Comparison of ENCODE assay signal across 8 cellular contexts in the genomic region with DNA sequence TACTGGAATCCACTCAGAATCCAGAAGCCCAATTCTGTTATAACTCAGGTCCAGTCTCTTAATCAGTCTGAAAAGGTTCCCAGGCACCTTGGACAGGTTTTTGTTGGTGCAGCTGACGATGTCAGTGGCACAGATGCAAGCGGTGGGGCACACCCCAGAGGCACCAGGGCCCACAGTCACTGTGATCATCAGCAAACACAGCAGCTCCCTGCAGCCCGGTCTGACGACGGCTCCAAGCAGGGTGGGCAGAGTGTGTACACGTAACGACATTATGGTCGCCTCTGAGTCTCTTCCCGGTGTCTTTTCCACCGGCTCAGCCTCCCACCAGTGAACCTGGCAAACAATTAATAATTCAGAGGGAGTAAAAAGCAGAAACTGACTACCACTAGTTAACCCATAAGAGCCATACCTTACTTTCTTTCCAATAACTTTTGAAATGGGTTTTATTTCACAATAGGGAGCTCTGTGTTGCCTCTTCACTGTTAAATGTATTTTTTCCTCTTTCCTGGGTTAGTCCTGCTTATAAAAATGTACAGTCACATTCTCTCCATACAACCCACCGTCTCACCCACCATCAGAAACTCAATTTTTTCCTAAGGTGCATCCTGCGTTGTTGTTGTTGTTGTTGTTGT. TPM values are rescaled to one million over a fixed set of nuclear protein-coding genes. Genes with fewer than 3 reads are reported as not detected.
DNase-seq lines count a peak whose midpoint lies in the region; ATAC-seq, FAIRE-seq and TF ChIP-seq lines count a peak whose summit lies in the region.

No MANE protein-coding gene starts in this region.

- DNase-seq in A549 (ENCODE audit: low read depth in 1 of 2, low spot score in 1 of 2) (peak; percentile 57 to 86), epithelial cell of proximal tubule (ENCODE audit: low read depth) (no peak), natural killer cell (peak; percentile 22), upper lobe of right lung (peak; percentile 72)
- DNase-seq in activated CD4-positive, alpha-beta T cell treated with anti-CD3 and anti-CD28 coated beads, Interleukin-2, amount 50 U/mL, for 4 hours: peak; percentile 18 to 26

- peak; percentile 57 for TF ChIP-seq POLR2A in A549 (IDR thresholded peaks at IDR 0.05; ENCODE audit: low read length)

- no peaks in the 10 kb centered on the region for H3K27me3 Mint-ChIP-seq in natural killer cell (ENCODE audit: low read depth in 2 of 2)

- CTCF ChIA-PET in A549 (lab: Yijun Ruan, JAX): interaction anchor here (0.8 to 3.9 kb wide), 14 partner anchors 12 to 607 kb away, joined by 3 to 25 read pairs (median 3); no protein-coding TSS in a partner anchor

- H3K9me3 ChIP-seq in A549 (no peaks in the 10 kb centered on the region), HUES6 (ENCODE audit: control insufficient read depth, insufficient read depth, low read depth, low read length) (no peaks in the 10 kb centered on the region), upper lobe of right lung (no peaks in the 10 kb centered on the region)

- ATAC-seq in A549 (peak; percentile 17 to 43; a peak in 3 of 6 replicates), natural killer cell (peak; percentile 34 to 56 (median 37)), upper lobe of right lung (peak; percentile 51), HG03521 (IDR thresholded peaks at IDR 0.05; ENCODE audit: unreplicated experiment) (no peak), GM19467 (IDR thresholded peaks at IDR 0.05; ENCODE audit: unreplicated experiment) (no peak)

- 2% methylated on average over 12 of the region's 12 CpGs for WGBS in A549 (ENCODE audit: missing lambda C conversion rate)

- TF ChIP-seq CTCF in A549 (IDR thresholded peaks at IDR 0.05) (no peak), epithelial cell of proximal tubule (conservative IDR thresholded peaks at IDR 0.05; ENCODE audit: low read depth, low read length) (no peak), natural killer cell (IDR thresholded peaks at IDR 0.05) (no peak), upper lobe of right lung (IDR thresholded peaks at IDR 0.05) (no peak)

- peak overlapping the region; percentile 70 for H3K9ac ChIP-seq in HUES6 (ENCODE audit: low read length)

- TF ChIP-seq RAD21 in A549 (conservative IDR thresholded peaks at IDR 0.05 in 1 of 2, IDR thresholded peaks at IDR 0.05 in 1 of 2): no peak

- FAIRE-seq in A549 (lab: Jason Lieb, UNC): no peak

- H3K9me3 Mint-ChIP-seq in natural killer cell: no peaks in the 10 kb centered on the region

- POLR2A ChIA-PET in A549 (lab: Yijun Ruan, JAX): interaction anchor here (0.9 to 11.0 kb wide), 16 partner anchors 9 to 319 kb away, joined by 3 to 156 read pairs (median 7); no protein-coding TSS in a partner anchor

- peaks cover 47 to 48% of the 10 kb centered on the region in 2 donors for H3K4me1 Mint-ChIP-seq in natural killer cell

- peak overlapping the region; percentile 97 to 100 for H3K27ac ChIP-seq in A549
- H3K27ac ChIP-seq in HUES6 (ENCODE audit: low read depth, low read length): no peak overlapping the region
- H3K27ac ChIP-seq in upper lobe of right lung: peak overlapping the region; percentile 92

- H3K27ac Mint-ChIP-seq in natural killer cell: peak overlapping the region; percentile 79 to 82

- H3K4me1 ChIP-seq in A549 (peaks cover 42% of the 10 kb centered on the region), HUES6 (ENCODE audit: control insufficient read depth, insufficient read depth, low read length) (peaks cover 30% of the 10 kb centered on the region), upper lobe of right lung (peaks cover 24% of the 10 kb centered on the region)

- H3K4me2 ChIP-seq in A549: peak overlapping the region; percentile 89

- H3K36me3 ChIP-seq in HUES6 (ENCODE audit: control insufficient read depth, insufficient read depth, low read length): no peaks in the 10 kb centered on the region
- no peaks in the 10 kb centered on the region for H3K36me3 ChIP-seq in upper lobe of right lung

- TF ChIP-seq EP300 in A549 (IDR thresholded peaks at IDR 0.05): no peak

- peak overlapping the region; percentile 94 for H3K4me3 Mint-ChIP-seq in natural killer cell

- peak overlapping the region; percentile 74 for H3K4me3 ChIP-seq in A549
- peak overlapping the region; percentile 68 for H3K4me3 ChIP-seq in HUES6 (ENCODE audit: low read depth, low read length)
- peak overlapping the region; percentile 68 for H3K4me3 ChIP-seq in epithelial cell of proximal tubule (ENCODE audit: low read depth, low read length)
- peak overlapping the region; percentile 73 for H3K4me3 ChIP-seq in upper lobe of right lung

- H3K27me3 ChIP-seq in HUES6 (ENCODE audit: control insufficient read depth, insufficient read depth, low read length) (peaks cover 16% of the 10 kb centered on the region), upper lobe of right lung (no peaks in the 10 kb centered on the region)

- no peaks in the 10 kb centered on the region for H3K36me3 Mint-ChIP-seq in natural killer cell

- intact Hi-C loops in natural killer cell (cut with micrococcal nuclease): loop anchor here (2.0 kb wide), 1 partner anchor 318 kb away; no protein-coding TSS in a partner anchor
- intact Hi-C loops in upper lobe of right lung (cut with DNase I): no loop called here

TF ChIP-seq in A549, 52 proteins besides CTCF, POLR2A, EP300 and RAD21:
- peak; percentile 50; the same call in 1 of the 2 replicates for TF ChIP-seq FOSB (CRISPR knock-in tag; IDR thresholded peaks at IDR 0.05)
- no peak; a peak in 1 of 4 replicates for TF ChIP-seq CEBPB (IDR thresholded peaks at IDR 0.05)
- 0 out of 2 replicates have a peak, but pooled peaks have one; percentile 1 for TF ChIP-seq ZC3H11A (IDR thresholded peaks at IDR 0.05)
- TF ChIP-seq RNF2 (IDR thresholded peaks at IDR 0.05; ENCODE audit: borderline replicate concordance, low read depth): no peak
- TF ChIP-seq, protein P1, sequence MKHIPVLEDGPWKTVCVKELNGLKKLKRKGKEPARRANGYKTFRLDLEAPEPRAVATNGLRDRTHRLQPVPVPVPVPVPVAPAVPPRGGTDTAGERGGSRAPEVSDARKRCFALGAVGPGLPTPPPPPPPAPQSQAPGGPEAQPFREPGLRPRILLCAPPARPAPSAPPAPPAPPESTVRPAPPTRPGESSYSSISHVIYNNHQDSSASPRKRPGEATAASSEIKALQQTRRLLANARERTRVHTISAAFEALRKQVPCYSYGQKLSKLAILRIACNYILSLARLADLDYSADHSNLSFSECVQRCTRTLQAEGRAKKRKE (CRISPR knock-in tag; IDR thresholded peaks at IDR 0.05; ENCODE audit: low read depth): no peak
- TF ChIP-seq, protein P2, sequence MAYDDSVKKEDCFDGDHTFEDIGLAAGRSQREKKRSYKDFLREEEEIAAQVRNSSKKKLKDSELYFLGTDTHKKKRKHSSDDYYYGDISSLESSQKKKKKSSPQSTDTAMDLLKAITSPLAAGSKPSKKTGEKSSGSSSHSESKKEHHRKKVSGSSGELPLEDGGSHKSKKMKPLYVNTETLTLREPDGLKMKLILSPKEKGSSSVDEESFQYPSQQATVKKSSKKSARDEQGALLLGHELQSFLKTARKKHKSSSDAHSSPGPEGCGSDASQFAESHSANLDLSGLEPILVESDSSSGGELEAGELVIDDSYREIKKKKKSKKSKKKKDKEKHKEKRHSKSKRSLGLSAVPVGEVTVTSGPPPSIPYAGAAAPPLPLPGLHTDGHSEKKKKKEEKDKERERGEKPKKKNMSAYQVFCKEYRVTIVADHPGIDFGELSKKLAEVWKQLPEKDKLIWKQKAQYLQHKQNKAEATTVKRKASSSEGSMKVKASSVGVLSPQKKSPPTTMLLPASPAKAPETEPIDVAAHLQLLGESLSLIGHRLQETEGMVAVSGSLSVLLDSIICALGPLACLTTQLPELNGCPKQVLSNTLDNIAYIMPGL (CRISPR knock-in tag; IDR thresholded peaks at IDR 0.05; ENCODE audit: borderline replicate concordance): peak; percentile 71; the same call in 1 of the 2 replicates
- peak; percentile 65; the same call in 1 of the 2 replicates for TF ChIP-seq TFCP2L1 (CRISPR knock-in tag; IDR thresholded peaks at IDR 0.05)
- TF ChIP-seq ZFP36 (IDR thresholded peaks at IDR 0.05; ENCODE audit: borderline replicate concordance, partially characterized antibody): peak; percentile 3
- TF ChIP-seq FOSL2 (IDR thresholded peaks at IDR 0.05): no peak
- peak; percentile 32; the same call in 1 of the 2 replicates for TF ChIP-seq FOSL2 (CRISPR knock-in tag; IDR thresholded peaks at IDR 0.05)
- no peak for TF ChIP-seq BHLHE40 (IDR thresholded peaks at IDR 0.05; ENCODE audit: low read depth, low read length)
- TF ChIP-seq RFX5 (IDR thresholded peaks at IDR 0.05): no peak
- TF ChIP-seq RCOR1 (IDR thresholded peaks at IDR 0.05; ENCODE audit: low read depth, low read length): no peak
- no peak for TF ChIP-seq CBX2 (IDR thresholded peaks at IDR 0.05; ENCODE audit: borderline replicate concordance, low read depth)
- no peak for TF ChIP-seq PHF8 (IDR thresholded peaks at IDR 0.05; ENCODE audit: borderline replicate concordance, low read depth)
- peak; percentile 72; the same call in 1 of the 2 replicates for TF ChIP-seq HOXA7 (CRISPR knock-in tag; IDR thresholded peaks at IDR 0.05)
- peak; percentile 18; the same call in 1 of the 3 replicates for TF ChIP-seq SMC3 (IDR thresholded peaks at IDR 0.05)
- TF ChIP-seq FOXS1 (CRISPR knock-in tag; IDR thresholded peaks at IDR 0.05): no peak
- peak; percentile 71; the same call in 1 of the 2 replicates for TF ChIP-seq POLR2AphosphoS2 (conservative IDR thresholded peaks at IDR 0.05; ENCODE audit: low read length)
TF ChIP-seq in A549: peak in this region for 9.

RNA-seq across cellular contexts. Expression of gene PCED1B, which starts 0.6 kb away (rescaled TPM):
- polyA plus RNA-seq in A549 (2011; rRNA removed) (74.6 and 92.2 TPM in 2 replicates), A549 (2017; fragmentation: RNase III; extraction: RNeasy Plus Mini Kit Qiagen cat#74134 plus additional on column Dnase treatment) (92.7 to 122 TPM (median 108 TPM) in 3 replicates)
- 104 and 133 TPM in 2 replicates for polyA plus RNA-seq in A549 (2012; cell fraction: cytosol; rRNA removed)
- 247 TPM in 2 replicates for polyA plus RNA-seq in A549 (2012; cell fraction: nucleus; rRNA removed)
- polyA minus RNA-seq in A549 (2011; rRNA and poly(A)+ RNA removed): 75.0 and 84.8 TPM in 2 replicates
- total RNA-seq in epithelial cell of proximal tubule (3.1 and 9.0 TPM in 2 replicates), natural killer cell (10 to 100 TPM; 30.2 to 35.9 (median 33.3) TPM), upper lobe of right lung (7.6 TPM)

RNA-seq across cellular contexts. Expression of gene AMIGO2, which starts 0.9 kb away (rescaled TPM):
- polyA plus RNA-seq in A549 (2011; rRNA removed) (636 and 690 TPM in 2 replicates), A549 (2017; fragmentation: RNase III; extraction: RNeasy Plus Mini Kit Qiagen cat#74134 plus additional on column Dnase treatment) (196 to 288 TPM (median 273 TPM) in 3 replicates)
- polyA plus RNA-seq in A549 (2012; cell fraction: cytosol; rRNA removed): 131 and 181 TPM in 2 replicates
- 104 and 164 TPM in 2 replicates for polyA plus RNA-seq in A549 (2012; cell fraction: nucleus; rRNA removed)
- 293 and 311 TPM in 2 replicates for polyA minus RNA-seq in A549 (2011; rRNA and poly(A)+ RNA removed)
- total RNA-seq in epithelial cell of proximal tubule (93.3 and 224 TPM in 2 replicates), natural killer cell (1 to 10 TPM; 8.0 to 9.9 (median 8.1) TPM), upper lobe of right lung (22.8 TPM)

Comparison
In these comparisons a context has a peak if more than half of its experiments do, and no peak if none do; other contexts are left out.
1. ATAC-seq: peak in A549 (2 of 2), natural killer cell (3 of 3) and upper lobe of right lung (single experiment); none in HG03521 (single experiment) and GM19467 (single experiment).
2. Peak in every context shown above with its lines, with median percentiles within 50 percentile points of each other: H3K4me3 ChIP-seq.